In the genomic region with DNA sequence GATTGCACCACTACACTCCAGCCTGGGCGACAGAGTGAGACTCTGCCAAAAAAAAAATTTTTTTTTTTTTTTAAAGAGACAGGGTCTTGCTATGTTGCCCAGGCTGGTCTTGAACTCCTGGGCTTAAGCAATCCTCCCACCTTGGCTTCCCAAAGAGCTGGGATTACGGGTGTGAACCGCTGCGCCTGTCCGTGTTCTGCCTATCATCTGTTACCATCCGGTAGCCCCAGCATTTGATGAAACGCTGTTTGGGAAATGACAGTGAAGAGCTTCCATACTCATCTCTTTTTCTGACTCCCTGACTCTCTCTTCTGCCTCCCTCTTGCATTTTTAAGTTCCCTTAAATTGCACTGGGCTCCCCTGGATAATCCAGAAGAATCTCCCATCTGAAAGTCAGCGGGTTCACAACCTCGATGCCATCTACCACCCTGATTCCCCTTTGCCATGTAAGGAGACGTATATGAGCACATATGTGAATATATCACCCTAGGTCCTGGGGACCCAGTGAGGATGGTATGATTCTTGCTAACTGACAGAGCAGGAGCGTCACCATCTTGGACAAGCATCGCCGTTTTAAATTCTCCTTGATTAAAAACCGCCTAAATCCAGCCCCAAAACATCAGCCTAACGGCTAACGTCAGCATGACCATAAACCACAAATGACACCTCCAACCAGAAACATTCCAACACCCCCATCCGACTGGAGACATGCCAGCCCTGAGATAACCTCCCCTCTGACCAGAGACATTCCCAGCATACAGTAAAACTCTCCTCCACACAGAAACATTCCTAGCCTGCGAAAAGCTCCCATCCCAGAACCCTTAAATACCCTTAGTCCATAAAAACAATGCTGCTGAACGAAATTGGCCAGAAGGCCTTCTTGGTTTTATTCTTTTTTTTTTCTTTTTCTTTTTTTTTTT, we compare ENCODE assay signal across 1 cellular context.
TF ChIP-seq lines count a peak whose summit lies in the region.

No MANE protein-coding gene starts in this region.

TF ChIP-seq in K562, 482 proteins besides CTCF, POLR2A, EP300 and RAD21 (continued from another document and continues in another):
- TF ChIP-seq, protein P1, sequence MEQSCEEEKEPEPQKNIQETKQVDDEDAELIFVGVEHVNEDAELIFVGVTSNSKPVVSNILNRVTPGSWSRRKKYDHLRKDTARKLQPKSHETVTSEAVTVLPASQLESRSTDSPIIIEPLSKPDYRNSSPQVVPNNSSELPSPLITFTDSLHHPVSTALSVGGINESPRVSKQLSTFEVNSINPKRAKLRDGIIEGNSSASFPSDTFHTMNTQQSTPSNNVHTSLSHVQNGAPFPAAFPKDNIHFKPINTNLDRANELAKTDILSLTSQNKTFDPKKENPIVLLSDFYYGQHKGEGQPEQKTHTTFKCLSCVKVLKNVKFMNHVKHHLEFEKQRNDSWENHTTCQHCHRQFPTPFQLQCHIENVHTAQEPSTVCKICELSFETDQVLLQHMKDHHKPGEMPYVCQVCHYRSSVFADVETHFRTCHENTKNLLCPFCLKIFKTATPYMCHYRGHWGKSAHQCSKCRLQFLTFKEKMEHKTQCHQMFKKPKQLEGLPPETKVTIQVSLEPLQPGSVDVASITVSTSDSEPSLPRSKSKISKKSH (CRISPR knock-in tag; IDR thresholded peaks at IDR 0.05): peak; percentile 87
- TF ChIP-seq SNIP1 (IDR thresholded peaks at IDR 0.05; ENCODE audit: low read depth) (peak; percentile 92), POU5F1 (IDR thresholded peaks at IDR 0.05; ENCODE audit: borderline replicate concordance, low read depth, low read length, partially characterized antibody) (no peak), THRAP3 (IDR thresholded peaks at IDR 0.05; ENCODE audit: borderline replicate concordance) (no peak), KLF13 (tag; IDR thresholded peaks at IDR 0.05; ENCODE audit: borderline replicate concordance, low read depth) (peak; percentile 93), ZNF551 (CRISPR knock-in tag; IDR thresholded peaks at IDR 0.05) (0 out of 2 replicates have a peak, but pooled peaks have one; percentile 45), TRIM28 (IDR thresholded peaks at IDR 0.05) (no peak), JUN (IDR thresholded peaks at IDR 0.05; ENCODE audit: borderline replicate concordance, low read depth, low read length) (peak; percentile 52; the same call in 1 of the 2 replicates), JUN (CRISPR knock-in tag; IDR thresholded peaks at IDR 0.05; ENCODE audit: borderline replicate concordance) (no peak), MECOM (CRISPR knock-in tag; IDR thresholded peaks at IDR 0.05) (peak; percentile 97), HIVEP1 (CRISPR knock-in tag; IDR thresholded peaks at IDR 0.05) (peak; percentile 99), ZKSCAN3 (CRISPR knock-in tag; IDR thresholded peaks at IDR 0.05) (peak; percentile 89), KDM4B (IDR thresholded peaks at IDR 0.05; ENCODE audit: borderline replicate concordance in 2 of 2, low read depth in 1 of 2) (no peak), MTA3 (IDR thresholded peaks at IDR 0.05; ENCODE audit: borderline replicate concordance) (peak; percentile 87), RCOR1 (IDR thresholded peaks at IDR 0.05; ENCODE audit: borderline replicate concordance in 1 of 2, low read depth in 2 of 2, low read length in 2 of 2) (peak in 1 of 2 experiments; percentile 85; a peak in 2 of 4 replicates), SRSF1 (IDR thresholded peaks at IDR 0.05; ENCODE audit: low read depth, low read length) (no peak), EGR1 (conservative IDR thresholded peaks at IDR 0.05) (peak; percentile 80), LEF1 (IDR thresholded peaks at IDR 0.05) (peak; percentile 91), YY1 (IDR thresholded peaks at IDR 0.05; ENCODE audit: borderline replicate concordance in 1 of 3, control insufficient read depth in 1 of 3, extremely low read depth in 1 of 3, insufficient read depth in 3 of 3, insufficient read length in 1 of 3, insufficient replicate concordance in 2 of 3, low read depth in 1 of 3, low read length in 2 of 3) (peak in 2 of 3 experiments; percentile 46 to 82), NUFIP1 (IDR thresholded peaks at IDR 0.05; ENCODE audit: partially characterized antibody) (peak; percentile 92), HNRNPUL1 (IDR thresholded peaks at IDR 0.05; ENCODE audit: low read length) (no peak), GABPA (tag; conservative IDR thresholded peaks at IDR 0.05; ENCODE audit: low read depth) (peak; percentile 70), WHSC1 (IDR thresholded peaks at IDR 0.05; ENCODE audit: low read length) (no peak), ZNF717 (CRISPR knock-in tag; IDR thresholded peaks at IDR 0.05) (peak; percentile 89), NFE2L1 (tag; IDR thresholded peaks at IDR 0.05; ENCODE audit: borderline replicate concordance, low read depth) (peak; percentile 83), SMAD3 (CRISPR knock-in tag; conservative IDR thresholded peaks at IDR 0.05) (peak; percentile 99), HDAC6 (IDR thresholded peaks at IDR 0.05; ENCODE audit: low read depth, low read length) (no peak), MEF2A (IDR thresholded peaks at IDR 0.05; ENCODE audit: control insufficient read depth, low read depth, low read length) (no peak), EWSR1 (IDR thresholded peaks at IDR 0.05; ENCODE audit: borderline replicate concordance, low read depth, partially characterized antibody) (no peak), GATAD2B (IDR thresholded peaks at IDR 0.05; ENCODE audit: borderline replicate concordance) (no peak), TEAD2 (tag; IDR thresholded peaks at IDR 0.05) (peak; percentile 97), KLF6 (CRISPR knock-in tag; IDR thresholded peaks at IDR 0.05; ENCODE audit: borderline replicate concordance) (peak; percentile 100), ETV6 (IDR thresholded peaks at IDR 0.05; ENCODE audit: borderline replicate concordance in 1 of 2, low read depth in 2 of 2, low read length in 1 of 2) (no peak), ETV6 (CRISPR knock-in tag; IDR thresholded peaks at IDR 0.05; ENCODE audit: borderline replicate concordance) (no peak), XRCC4 (IDR thresholded peaks at IDR 0.05; ENCODE audit: extremely low read depth, insufficient read depth, insufficient read length) (no peak), ZSCAN32 (CRISPR knock-in tag; IDR thresholded peaks at IDR 0.05) (peak; percentile 91), HCFC1 (IDR thresholded peaks at IDR 0.05; ENCODE audit: low read depth, low read length) (no peak; the same call in 1 of the 2 replicates), ZNF121 (CRISPR knock-in tag; conservative IDR thresholded peaks at IDR 0.05) (peak; percentile 97)
- TF ChIP-seq, protein P2, sequence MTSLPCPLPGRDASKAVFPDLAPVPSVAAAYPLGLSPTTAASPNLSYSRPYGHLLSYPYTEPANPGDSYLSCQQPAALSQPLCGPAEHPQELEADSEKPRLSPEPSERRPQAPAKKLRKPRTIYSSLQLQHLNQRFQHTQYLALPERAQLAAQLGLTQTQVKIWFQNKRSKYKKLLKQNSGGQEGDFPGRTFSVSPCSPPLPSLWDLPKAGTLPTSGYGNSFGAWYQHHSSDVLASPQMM (CRISPR knock-in tag; IDR thresholded peaks at IDR 0.05): no peak
- TF ChIP-seq, protein P3, sequence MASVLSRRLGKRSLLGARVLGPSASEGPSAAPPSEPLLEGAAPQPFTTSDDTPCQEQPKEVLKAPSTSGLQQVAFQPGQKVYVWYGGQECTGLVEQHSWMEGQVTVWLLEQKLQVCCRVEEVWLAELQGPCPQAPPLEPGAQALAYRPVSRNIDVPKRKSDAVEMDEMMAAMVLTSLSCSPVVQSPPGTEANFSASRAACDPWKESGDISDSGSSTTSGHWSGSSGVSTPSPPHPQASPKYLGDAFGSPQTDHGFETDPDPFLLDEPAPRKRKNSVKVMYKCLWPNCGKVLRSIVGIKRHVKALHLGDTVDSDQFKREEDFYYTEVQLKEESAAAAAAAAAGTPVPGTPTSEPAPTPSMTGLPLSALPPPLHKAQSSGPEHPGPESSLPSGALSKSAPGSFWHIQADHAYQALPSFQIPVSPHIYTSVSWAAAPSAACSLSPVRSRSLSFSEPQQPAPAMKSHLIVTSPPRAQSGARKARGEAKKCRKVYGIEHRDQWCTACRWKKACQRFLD (CRISPR knock-in tag; IDR thresholded peaks at IDR 0.05): peak; percentile 100
- TF ChIP-seq, protein P4, sequence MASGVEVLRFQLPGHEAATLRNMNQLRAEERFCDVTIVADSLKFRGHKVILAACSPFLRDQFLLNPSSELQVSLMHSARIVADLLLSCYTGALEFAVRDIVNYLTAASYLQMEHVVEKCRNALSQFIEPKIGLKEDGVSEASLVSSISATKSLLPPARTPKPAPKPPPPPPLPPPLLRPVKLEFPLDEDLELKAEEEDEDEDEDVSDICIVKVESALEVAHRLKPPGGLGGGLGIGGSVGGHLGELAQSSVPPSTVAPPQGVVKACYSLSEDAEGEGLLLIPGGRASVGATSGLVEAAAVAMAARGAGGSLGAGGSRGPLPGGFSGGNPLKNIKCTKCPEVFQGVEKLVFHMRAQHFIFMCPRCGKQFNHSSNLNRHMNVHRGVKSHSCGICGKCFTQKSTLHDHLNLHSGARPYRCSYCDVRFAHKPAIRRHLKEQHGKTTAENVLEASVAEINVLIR (CRISPR knock-in tag; IDR thresholded peaks at IDR 0.05): peak; percentile 89
- TF ChIP-seq, protein P5, sequence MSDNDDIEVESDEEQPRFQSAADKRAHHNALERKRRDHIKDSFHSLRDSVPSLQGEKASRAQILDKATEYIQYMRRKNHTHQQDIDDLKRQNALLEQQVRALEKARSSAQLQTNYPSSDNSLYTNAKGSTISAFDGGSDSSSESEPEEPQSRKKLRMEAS (CRISPR knock-in tag; IDR thresholded peaks at IDR 0.05): no peak
- TF ChIP-seq, protein P6, sequence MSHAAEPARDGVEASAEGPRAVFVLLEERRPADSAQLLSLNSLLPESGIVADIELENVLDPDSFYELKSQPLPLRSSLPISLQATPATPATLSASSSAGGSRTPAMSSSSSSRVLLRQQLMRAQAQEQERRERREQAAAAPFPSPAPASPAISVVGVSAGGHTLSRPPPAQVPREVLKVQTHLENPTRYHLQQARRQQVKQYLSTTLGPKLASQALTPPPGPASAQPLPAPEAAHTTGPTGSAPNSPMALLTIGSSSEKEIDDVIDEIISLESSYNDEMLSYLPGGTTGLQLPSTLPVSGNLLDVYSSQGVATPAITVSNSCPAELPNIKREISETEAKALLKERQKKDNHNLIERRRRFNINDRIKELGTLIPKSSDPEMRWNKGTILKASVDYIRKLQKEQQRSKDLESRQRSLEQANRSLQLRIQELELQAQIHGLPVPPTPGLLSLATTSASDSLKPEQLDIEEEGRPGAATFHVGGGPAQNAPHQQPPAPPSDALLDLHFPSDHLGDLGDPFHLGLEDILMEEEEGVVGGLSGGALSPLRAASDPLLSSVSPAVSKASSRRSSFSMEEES (CRISPR knock-in tag; IDR thresholded peaks at IDR 0.05): peak; percentile 67
- TF ChIP-seq, protein P7, sequence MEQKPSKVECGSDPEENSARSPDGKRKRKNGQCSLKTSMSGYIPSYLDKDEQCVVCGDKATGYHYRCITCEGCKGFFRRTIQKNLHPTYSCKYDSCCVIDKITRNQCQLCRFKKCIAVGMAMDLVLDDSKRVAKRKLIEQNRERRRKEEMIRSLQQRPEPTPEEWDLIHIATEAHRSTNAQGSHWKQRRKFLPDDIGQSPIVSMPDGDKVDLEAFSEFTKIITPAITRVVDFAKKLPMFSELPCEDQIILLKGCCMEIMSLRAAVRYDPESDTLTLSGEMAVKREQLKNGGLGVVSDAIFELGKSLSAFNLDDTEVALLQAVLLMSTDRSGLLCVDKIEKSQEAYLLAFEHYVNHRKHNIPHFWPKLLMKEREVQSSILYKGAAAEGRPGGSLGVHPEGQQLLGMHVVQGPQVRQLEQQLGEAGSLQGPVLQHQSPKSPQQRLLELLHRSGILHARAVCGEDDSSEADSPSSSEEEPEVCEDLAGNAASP (IDR thresholded peaks at IDR 0.05): no peak
- TF ChIP-seq, protein P8, sequence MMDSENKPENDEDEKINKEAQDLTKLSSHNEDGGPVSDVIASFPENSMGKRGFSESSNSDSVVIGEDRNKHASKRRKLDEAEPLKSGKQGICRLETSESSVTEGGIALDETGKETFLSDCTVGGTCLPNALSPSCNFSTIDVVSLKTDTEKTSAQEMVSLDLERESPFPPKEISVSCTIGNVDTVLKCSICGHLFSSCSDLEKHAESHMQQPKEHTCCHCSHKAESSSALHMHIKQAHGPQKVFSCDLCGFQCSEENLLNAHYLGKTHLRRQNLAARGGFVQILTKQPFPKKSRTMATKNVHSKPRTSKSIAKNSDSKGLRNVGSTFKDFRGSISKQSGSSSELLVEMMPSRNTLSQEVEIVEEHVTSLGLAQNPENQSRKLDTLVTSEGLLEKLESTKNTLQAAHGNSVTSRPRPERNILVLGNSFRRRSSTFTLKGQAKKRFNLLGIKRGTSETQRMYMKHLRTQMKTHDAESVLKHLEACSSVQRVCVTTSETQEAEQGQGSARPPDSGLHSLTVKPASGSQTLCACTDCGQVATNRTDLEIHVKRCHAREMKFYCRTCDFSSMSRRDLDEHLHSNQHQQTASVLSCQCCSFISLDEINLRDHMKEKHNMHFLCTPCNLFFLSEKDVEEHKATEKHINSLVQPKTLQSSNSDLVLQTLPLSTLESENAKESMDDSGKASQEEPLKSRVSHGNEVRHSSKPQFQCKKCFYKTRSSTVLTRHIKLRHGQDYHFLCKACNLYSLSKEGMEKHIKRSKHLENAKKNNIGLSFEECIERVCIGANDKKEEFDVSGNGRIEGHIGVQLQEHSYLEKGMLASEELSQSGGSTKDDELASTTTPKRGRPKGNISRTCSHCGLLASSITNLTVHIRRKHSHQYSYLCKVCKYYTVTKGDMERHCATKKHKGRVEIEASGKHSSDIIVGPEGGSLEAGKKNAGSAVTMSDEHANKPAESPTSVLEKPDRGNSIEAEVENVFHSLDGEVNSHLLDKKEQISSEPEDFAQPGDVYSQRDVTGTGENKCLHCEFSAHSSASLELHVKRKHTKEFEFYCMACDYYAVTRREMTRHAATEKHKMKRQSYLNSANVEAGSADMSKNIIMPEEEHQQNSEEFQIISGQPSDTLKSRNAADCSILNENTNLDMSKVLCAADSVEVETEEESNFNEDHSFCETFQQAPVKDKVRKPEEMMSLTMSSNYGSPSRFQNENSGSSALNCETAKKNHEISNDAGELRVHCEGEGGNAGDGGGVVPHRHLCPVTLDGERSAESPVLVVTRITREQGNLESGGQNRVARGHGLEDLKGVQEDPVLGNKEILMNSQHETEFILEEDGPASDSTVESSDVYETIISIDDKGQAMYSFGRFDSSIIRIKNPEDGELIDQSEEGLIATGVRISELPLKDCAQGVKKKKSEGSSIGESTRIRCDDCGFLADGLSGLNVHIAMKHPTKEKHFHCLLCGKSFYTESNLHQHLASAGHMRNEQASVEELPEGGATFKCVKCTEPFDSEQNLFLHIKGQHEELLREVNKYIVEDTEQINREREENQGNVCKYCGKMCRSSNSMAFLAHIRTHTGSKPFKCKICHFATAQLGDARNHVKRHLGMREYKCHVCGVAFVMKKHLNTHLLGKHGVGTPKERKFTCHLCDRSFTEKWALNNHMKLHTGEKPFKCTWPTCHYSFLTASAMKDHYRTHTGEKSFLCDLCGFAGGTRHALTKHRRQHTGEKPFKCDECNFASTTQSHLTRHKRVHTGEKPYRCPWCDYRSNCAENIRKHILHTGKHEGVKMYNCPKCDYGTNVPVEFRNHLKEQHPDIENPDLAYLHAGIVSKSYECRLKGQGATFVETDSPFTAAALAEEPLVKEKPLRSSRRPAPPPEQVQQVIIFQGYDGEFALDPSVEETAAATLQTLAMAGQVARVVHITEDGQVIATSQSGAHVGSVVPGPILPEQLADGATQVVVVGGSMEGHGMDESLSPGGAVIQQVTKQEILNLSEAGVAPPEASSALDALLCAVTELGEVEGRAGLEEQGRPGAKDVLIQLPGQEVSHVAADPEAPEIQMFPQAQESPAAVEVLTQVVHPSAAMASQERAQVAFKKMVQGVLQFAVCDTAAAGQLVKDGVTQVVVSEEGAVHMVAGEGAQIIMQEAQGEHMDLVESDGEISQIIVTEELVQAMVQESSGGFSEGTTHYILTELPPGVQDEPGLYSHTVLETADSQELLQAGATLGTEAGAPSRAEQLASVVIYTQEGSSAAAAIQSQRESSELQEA (IDR thresholded peaks at IDR 0.05; ENCODE audit: low read depth): no peak
